ENCODE assay signal across 22 cellular contexts in genomic region chr10:43062402-43063160, GRCh38. TPM values are rescaled to one million over a fixed set of nuclear protein-coding genes. Genes with fewer than 3 reads are reported as not detected.
DNase-seq lines count a peak whose midpoint lies in the region; ATAC-seq and TF ChIP-seq lines count a peak whose summit lies in the region.
"Had no signal": no experiment of that assay in that cellular context is flagged by ENCODE, and none has a peak within 500 bp of the region (broad histone marks: within the 10 kb centered on the region; RNA-seq: fewer than 3 reads in every experiment).

No MANE protein-coding gene starts in this region.

- ATAC-seq in Right ventricle myocardium superior (ENCODE audit: poor library complexity) (no peak), HG02798 (IDR thresholded peaks at IDR 0.05; ENCODE audit: poor library complexity, unreplicated experiment) (no peak), HG03342 (IDR thresholded peaks at IDR 0.05; ENCODE audit: unreplicated experiment) (no peak)
- ATAC-seq: A549, GM12878, GM23338, HCT116 had no signal

- H2BK15ac ChIP-seq in neuronal stem cell (ENCODE audit: low read length), result no peak overlapping the region

- no peak overlapping the region for H2AK5ac ChIP-seq in neuronal stem cell (ENCODE audit: low read depth, low read length)

- no peaks in the 10 kb centered on the region for H3K9me3 ChIP-seq in HEK293 (ENCODE audit: control insufficient read depth, insufficient read depth, low read depth, low read length)
- H3K9me3 ChIP-seq in neuronal stem cell (replicated peaks in 1 of 2; ENCODE audit: control insufficient read depth in 2 of 2, insufficient read depth in 1 of 2, low read depth in 1 of 2, low read length in 2 of 2), result no peaks in the 10 kb centered on the region
- no peaks in the 10 kb centered on the region for H3K9me3 ChIP-seq in spleen
- H3K9me3 ChIP-seq: A549; BE2C; BLaER1 treated with 17β-estradiol and CSF1 and Interleukin-3, amounts not matched to agents 10 nM and 100 nM had no signal

- peak; percentile 35 for DNase-seq in Right ventricle myocardium superior
- DNase-seq in cardiac septum (ENCODE audit: low spot score), result no peak
- DNase-seq in neuronal stem cell (ENCODE audit: low spot score), result no peak
- DNase-seq in spleen, result peak; percentile 61
- DNase-seq: 8988T; ACHN; AML-193; BE2C; CD4-positive, alpha-beta T cell; CD8-positive, alpha-beta memory T cell; DMS 273 treated with DMSO at 0.1 percent for 48 hours; DMS79; GDM1; H9 had no signal

- H3K27ac ChIP-seq in HEK293 (ENCODE audit: extremely low read depth, low read depth, low read length) (no peak overlapping the region), neuronal stem cell (replicated peaks; ENCODE audit: low read length) (no peak overlapping the region), spleen (no peak overlapping the region)
- H3K27ac ChIP-seq: A549; BLaER1 treated with 17β-estradiol and CSF1 and Interleukin-3, amounts not matched to agents 10 nM and 100 nM had no signal

- POLR2A ChIA-PET in HEK293 (lab: Yijun Ruan, JAX), result no interaction called here

- intact Hi-C loops in Right ventricle myocardium superior (cut with DNase I) (no loop called here), cardiac septum (cut with DNase I) (no loop called here), spleen (cut with DNase I; ENCODE audit: low total_unique reads) (no loop called here)

- H3K36me3 ChIP-seq in HEK293 (ENCODE audit: control insufficient read depth in 2 of 2, insufficient read depth in 1 of 2, low read length in 2 of 2) (no peaks in the 10 kb centered on the region), neuronal stem cell (replicated peaks in 1 of 2; ENCODE audit: control insufficient read depth in 2 of 2, insufficient read depth in 2 of 2, low read length in 2 of 2) (no peaks in the 10 kb centered on the region), spleen (no peaks in the 10 kb centered on the region)
- H3K36me3 ChIP-seq: BE2C; BLaER1 treated with 17β-estradiol and CSF1 and Interleukin-3, amounts not matched to agents 10 nM and 100 nM had no signal

- no CpG with 5 or more reads among the region's 18 CpGs for WGBS in neuronal stem cell (ENCODE audit: extremely low coverage in 2 of 2, insufficient read length in 2 of 2, insufficient replicate concordance in 1 of 2), 2 donors
- WGBS in spleen, 5 donors, result 87 to 96% (median 92%) methylated on average over 17 to 18 of the region's 18 CpGs

- H3K79me1 ChIP-seq in neuronal stem cell (ENCODE audit: low read depth, low read length), result no peaks in the 10 kb centered on the region

- H3K4me3 ChIP-seq in HEK293 (ENCODE audit: low read depth, low read length) (no peak overlapping the region), neuronal stem cell (ENCODE audit: low read length in 2 of 2) (no peak overlapping the region), spleen (no peak overlapping the region)
- H3K4me3 ChIP-seq: A549; BLaER1 treated with 17β-estradiol and CSF1 and Interleukin-3, amounts not matched to agents 10 nM and 100 nM; GM12878; GM23338 had no signal

- H3K9ac ChIP-seq in neuronal stem cell (ENCODE audit: low read depth, low read length, poor library complexity), result no peak overlapping the region
- H3K9ac ChIP-seq: BLaER1 treated with 17β-estradiol and CSF1 and Interleukin-3, amounts not matched to agents 10 nM and 100 nM had no signal

- H4K8ac ChIP-seq in neuronal stem cell (ENCODE audit: low read depth, low read length), result no peak overlapping the region

- no peak overlapping the region for H4K91ac ChIP-seq in neuronal stem cell (ENCODE audit: low read depth, low read length, poor library complexity)

- no peak overlapping the region for H2AFZ ChIP-seq in neuronal stem cell (ENCODE audit: low read length)
- H2AFZ ChIP-seq: GM23338 had no signal

- no peaks in the 10 kb centered on the region for H3K4me1 ChIP-seq in HEK293 (ENCODE audit: control insufficient read depth, insufficient read depth, low read length)
- H3K4me1 ChIP-seq in neuronal stem cell (ENCODE audit: control insufficient read depth in 2 of 2, insufficient read depth in 1 of 2, low read depth in 1 of 2, low read length in 2 of 2), result peaks cover 0 to 9% of the 10 kb centered on the region in 2 donors
- H3K4me1 ChIP-seq in spleen, result no peaks in the 10 kb centered on the region
- H3K4me1 ChIP-seq: A549 had no signal

- no peak overlapping the region for H3K4me2 ChIP-seq in neuronal stem cell (ENCODE audit: insufficient read depth, low read length, poor library complexity, severe bottlenecking)
- H3K4me2 ChIP-seq: A549; BLaER1 treated with 17β-estradiol and CSF1 and Interleukin-3, amounts not matched to agents 10 nM and 100 nM; GM23338 had no signal

- no peak overlapping the region for H2BK12ac ChIP-seq in neuronal stem cell (ENCODE audit: low read length)

- TF ChIP-seq CTCF in HEK293 (tag by site-specific recombination; IDR thresholded peaks at IDR 0.05) (no peak), spleen (IDR thresholded peaks at IDR 0.05 in 8 of 11, conservative IDR thresholded peaks at IDR 0.05 in 3 of 11) (no peak)

- CTCF ChIA-PET in HEK293 (lab: Yijun Ruan, JAX), result no interaction called here

- H3K18ac ChIP-seq in neuronal stem cell (ENCODE audit: low read length), result peak overlapping the region; percentile 44

- no peak for TF ChIP-seq POLR2A in spleen (IDR thresholded peaks at IDR 0.05)

- peak overlapping the region; percentile 84 for H3K14ac ChIP-seq in neuronal stem cell (ENCODE audit: low read length)

- H3K4ac ChIP-seq in neuronal stem cell (ENCODE audit: low read length), result no peak overlapping the region

- H2BK5ac ChIP-seq in neuronal stem cell (ENCODE audit: low read length), result no peak overlapping the region

- H2BK120ac ChIP-seq in neuronal stem cell (ENCODE audit: low read depth, low read length), result no peak overlapping the region

- peak overlapping the region; percentile 60 for H3K23ac ChIP-seq in neuronal stem cell (ENCODE audit: low read depth, low read length, poor library complexity)

- H3K27me3 ChIP-seq in neuronal stem cell (ENCODE audit: control insufficient read depth in 3 of 3, insufficient read depth in 3 of 3, low read depth in 1 of 3, low read length in 3 of 3), result peaks cover 0 to 2% (median 0%) of the 10 kb centered on the region in 3 experiments
- peaks cover 0 to 19% (median 0%) of the 10 kb centered on the region in 7 donors for H3K27me3 ChIP-seq in spleen (replicated peaks in 1 of 7)
- H3K27me3 ChIP-seq: BE2C; BLaER1 treated with 17β-estradiol and CSF1 and Interleukin-3, amounts not matched to agents 10 nM and 100 nM had no signal

TF ChIP-seq in HEK293, 187 proteins besides CTCF, POLR2A, EP300 and RAD21:
- peak; percentile 63 for TF ChIP-seq SCRT2 (tag by site-specific recombination; IDR thresholded peaks at IDR 0.05)
- TF ChIP-seq MEIS1 (CRISPR knock-in tag; IDR thresholded peaks at IDR 0.05; ENCODE audit: borderline replicate concordance), result no peak

RNA-seq across cellular contexts. Expression of gene RET, which starts 14.3 kb away (rescaled TPM):
- total RNA-seq in Right ventricle myocardium superior (6.6 TPM), cardiac septum (0.94 TPM), spleen (under 1 TPM in 5 of 7 donors, not detected in 2; 0.30 to 0.54 (median 0.34) TPM)
- 2.3 TPM for polyA plus RNA-seq in neuronal stem cell (2013, experiment 1 of 2)
- 2.2 TPM for polyA plus RNA-seq in neuronal stem cell (2013, experiment 2 of 2)
- polyA plus RNA-seq in spleen, result under 1 TPM; 0.02 to 0.11 (median 0.10) TPM
- total RNA-seq: CD4-positive, alpha-beta T cell; GM12878 had no signal
- polyA plus RNA-seq: GM12878 had no signal

Comparison
In these comparisons a context has a peak if more than half of its experiments do, and no peak if none do; other contexts are left out.
1. DNase-seq: peak in Right ventricle myocardium superior (single experiment) and spleen (single experiment); none in cardiac septum (single experiment) and neuronal stem cell (single experiment).